Comparison of ENCODE assay signal across 1 cellular context in the genomic region with DNA sequence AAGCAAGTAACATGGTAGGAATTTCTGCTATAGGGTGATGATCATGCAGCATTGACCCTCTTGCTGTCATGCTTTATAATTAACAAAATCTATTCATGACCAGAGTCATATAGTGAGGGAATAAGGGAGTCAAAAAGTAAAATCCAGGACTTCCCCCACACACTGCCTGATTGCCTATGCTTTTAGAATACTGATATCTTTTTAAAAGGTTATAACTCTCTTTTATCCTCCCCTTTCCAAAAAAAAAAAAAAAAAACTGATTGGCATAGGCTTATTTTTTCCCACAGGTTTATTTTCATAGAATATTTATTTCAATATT.
TF ChIP-seq lines count a peak whose summit lies in the region.

No MANE protein-coding gene starts in this region.

TF ChIP-seq in GM12878, 131 proteins besides CTCF, POLR2A, EP300 and RAD21 (continued from another document):
- TF ChIP-seq, protein P1, sequence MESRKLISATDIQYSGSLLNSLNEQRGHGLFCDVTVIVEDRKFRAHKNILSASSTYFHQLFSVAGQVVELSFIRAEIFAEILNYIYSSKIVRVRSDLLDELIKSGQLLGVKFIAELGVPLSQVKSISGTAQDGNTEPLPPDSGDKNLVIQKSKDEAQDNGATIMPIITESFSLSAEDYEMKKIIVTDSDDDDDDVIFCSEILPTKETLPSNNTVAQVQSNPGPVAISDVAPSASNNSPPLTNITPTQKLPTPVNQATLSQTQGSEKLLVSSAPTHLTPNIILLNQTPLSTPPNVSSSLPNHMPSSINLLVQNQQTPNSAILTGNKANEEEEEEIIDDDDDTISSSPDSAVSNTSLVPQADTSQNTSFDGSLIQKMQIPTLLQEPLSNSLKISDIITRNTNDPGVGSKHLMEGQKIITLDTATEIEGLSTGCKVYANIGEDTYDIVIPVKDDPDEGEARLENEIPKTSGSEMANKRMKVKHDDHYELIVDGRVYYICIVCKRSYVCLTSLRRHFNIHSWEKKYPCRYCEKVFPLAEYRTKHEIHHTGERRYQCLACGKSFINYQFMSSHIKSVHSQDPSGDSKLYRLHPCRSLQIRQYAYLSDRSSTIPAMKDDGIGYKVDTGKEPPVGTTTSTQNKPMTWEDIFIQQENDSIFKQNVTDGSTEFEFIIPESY (IDR thresholded peaks at IDR 0.05) = no peak
- TF ChIP-seq RBBP5 (conservative IDR thresholded peaks at IDR 0.05) (no peak), POU2F2 (IDR thresholded peaks at IDR 0.05; ENCODE audit: borderline replicate concordance, low read depth, low read length) (no peak)
